Comparison of ENCODE assay signal across 12 cellular contexts in the genomic region with DNA sequence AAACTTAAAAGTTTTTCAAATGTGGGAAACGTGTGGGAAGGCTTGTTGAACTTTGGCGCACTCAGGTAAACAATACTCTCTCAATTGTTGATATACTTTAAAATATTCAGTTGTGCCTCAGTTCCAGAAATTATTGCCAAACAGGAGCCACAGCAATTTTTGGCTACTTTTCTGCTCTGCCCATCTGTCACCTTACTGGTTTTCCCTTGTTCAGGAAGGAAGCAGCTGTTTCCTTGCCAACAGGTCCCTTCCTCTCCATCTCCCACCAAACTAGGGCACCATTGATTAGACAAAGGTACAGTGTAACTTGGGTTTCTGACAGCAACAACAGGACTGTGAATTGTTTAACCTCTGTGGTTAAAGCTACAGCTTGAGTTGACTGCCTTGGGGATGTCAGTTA.
DNase-seq lines count a peak whose midpoint lies in the region; ATAC-seq and TF ChIP-seq lines count a peak whose summit lies in the region.
"Had no signal": no experiment of that assay in that cellular context is flagged by ENCODE, and none has a peak within 500 bp of the region (broad histone marks: within the 10 kb centered on the region; RNA-seq: fewer than 3 reads in every experiment).

No MANE protein-coding gene starts in this region.

- TF ChIP-seq CTCF in SK-N-SH (IDR thresholded peaks at IDR 0.05) (no peak), neural progenitor cell (IDR thresholded peaks at IDR 0.05) (no peak), RWPE1 (conservative IDR thresholded peaks at IDR 0.05; ENCODE audit: low read depth) (no peak)

- H3K27me3 ChIP-seq in SK-N-SH (ENCODE audit: insufficient read depth) (no peaks in the 10 kb centered on the region), Karpas-422 (ENCODE audit: low read length) (no peaks in the 10 kb centered on the region), neural progenitor cell (no peaks in the 10 kb centered on the region)
- H3K27me3 ChIP-seq: body of pancreas, esophagus muscularis mucosa had no signal

- H3F3A ChIP-seq in SK-N-SH (replicated peaks; ENCODE audit: insufficient read depth) (no peaks in the 10 kb centered on the region), neural progenitor cell (ENCODE audit: low read depth) (peaks cover 4% of the 10 kb centered on the region)

- H3K36me3 Mint-ChIP-seq in neural progenitor cell, result peaks cover 1% of the 10 kb centered on the region

- 97% methylated on average over 2 of the region's 2 CpGs for WGBS in SK-N-SH (ENCODE audit: low lambda C conversion rate)

- H3K4me3 ChIP-seq in SK-N-SH (ENCODE audit: low read depth in 2 of 2, low read length in 1 of 2) (no peak overlapping the region), Karpas-422 (ENCODE audit: low read length) (no peak overlapping the region), neural progenitor cell (peak overlapping the region; percentile 67)
- H3K4me3 ChIP-seq: body of pancreas had no signal

- H3K36me3 ChIP-seq in SK-N-SH (replicated peaks in 1 of 2; ENCODE audit: control insufficient read depth in 1 of 2, insufficient read depth in 2 of 2, low read length in 1 of 2) (no peaks in the 10 kb centered on the region), Karpas-422 (ENCODE audit: insufficient read depth, low read length) (no peaks in the 10 kb centered on the region), neural progenitor cell (no peaks in the 10 kb centered on the region)

- no peak for TF ChIP-seq RAD21 in SK-N-SH (IDR thresholded peaks at IDR 0.05; ENCODE audit: low read length)

- H3K9me3 ChIP-seq in SK-N-SH (no peaks in the 10 kb centered on the region), Karpas-422 (ENCODE audit: low read length) (no peaks in the 10 kb centered on the region), neural progenitor cell (ENCODE audit: low read depth) (no peaks in the 10 kb centered on the region)
- H3K9me3 ChIP-seq: body of pancreas, esophagus muscularis mucosa had no signal

- CTCF ChIA-PET in SK-N-SH (lab: Yijun Ruan, JAX) (interaction anchor here (0.9 kb wide), 1 partner anchor 641 kb away, joined by 3 read pairs; no protein-coding TSS in a partner anchor), RWPE1 (lab: Yijun Ruan, JAX) (no interaction called here)

- no peak for ATAC-seq in SK-N-SH treated with all-trans-retinoic acid at 6 μM for 48 hours
- ATAC-seq: body of pancreas had no signal

- TF ChIP-seq EP300 in SK-N-SH (IDR thresholded peaks at IDR 0.05; ENCODE audit: borderline replicate concordance in 1 of 2, low read depth in 1 of 2, low read length in 1 of 2), result no peak

- H3K27me3 Mint-ChIP-seq in neural progenitor cell (ENCODE audit: insufficient read depth, low read depth), result no peaks in the 10 kb centered on the region
- H3K27me3 Mint-ChIP-seq: activated CD4-positive, alpha-beta memory T cell treated with anti-CD3 and anti-CD28 coated beads for 36 hours had no signal

- no peaks in the 10 kb centered on the region for H3K9me2 ChIP-seq in SK-N-SH
- no peaks in the 10 kb centered on the region for H3K9me2 ChIP-seq in Karpas-422 (replicated peaks; ENCODE audit: insufficient read depth, low read length)

- no peak overlapping the region for H3K4me3 Mint-ChIP-seq in neural progenitor cell
- H3K4me3 Mint-ChIP-seq: activated CD4-positive, alpha-beta memory T cell treated with anti-CD3 and anti-CD28 coated beads for 36 hours had no signal

- peaks cover 11% of the 10 kb centered on the region for H3K4me1 Mint-ChIP-seq in neural progenitor cell

- H3K79me2 ChIP-seq in SK-N-SH (ENCODE audit: insufficient read depth) (peaks cover 23% of the 10 kb centered on the region; the same call in 1 of the 2 replicates), Karpas-422 (ENCODE audit: low read length) (peaks cover 13% of the 10 kb centered on the region), neural progenitor cell (ENCODE audit: low read depth) (peaks cover 29% of the 10 kb centered on the region)

- POLR2A ChIA-PET in SK-N-SH (lab: Yijun Ruan, JAX) (no interaction called here), RWPE1 (lab: Yijun Ruan, JAX; ENCODE audit: low non-redundant PET) (no interaction called here)

- H3K4me2 ChIP-seq in SK-N-SH (0 out of 2 replicates have a peak overlapping the region, but pooled peaks have one; percentile 33), Karpas-422 (ENCODE audit: low read depth, low read length, poor library complexity, severe bottlenecking) (peak overlapping the region; percentile 36), neural progenitor cell (peak overlapping the region; percentile 95)

- no peak overlapping the region for H3K27ac Mint-ChIP-seq in neural progenitor cell
- H3K27ac Mint-ChIP-seq: activated CD4-positive, alpha-beta memory T cell treated with anti-CD3 and anti-CD28 coated beads for 36 hours had no signal

- H3K27ac ChIP-seq in SK-N-SH (ENCODE audit: low read depth in 2 of 2, low read length in 1 of 2), result no peak overlapping the region
- H3K27ac ChIP-seq in Karpas-422 (ENCODE audit: low read length), result no peak overlapping the region
- no peak overlapping the region for H3K27ac ChIP-seq in neural progenitor cell
- no peak overlapping the region for H3K27ac ChIP-seq in RWPE1
- H3K27ac ChIP-seq: body of pancreas, esophagus muscularis mucosa had no signal

- DNase-seq in SK-N-SH, result no peak
- no peak for DNase-seq in Karpas-422
- peak; percentile 11 for DNase-seq in dermis blood vessel endothelial cell
- DNase-seq in neural progenitor cell (ENCODE audit: low spot score), result no peak
- DNase-seq in RWPE1 (ENCODE audit: low spot score), result no peak
- no peak for DNase-seq in stimulated activated CD4-positive, alpha-beta T cell treated with anti-CD3 and anti-CD28 coated beads, Interleukin-4, amount 100 ng/mL, for 24 hours
- DNase-seq in LoVo (ENCODE audit: low spot score), result no peak
- DNase-seq: activated CD4-positive, alpha-beta memory T cell treated with anti-CD3 and anti-CD28 coated beads for 36 hours; body of pancreas; NCI-H524 treated with DMSO at 0.1 percent for 48 hours had no signal

- H2AFZ ChIP-seq in SK-N-SH (ENCODE audit: low read depth), result no peak overlapping the region
- H2AFZ ChIP-seq in Karpas-422 (ENCODE audit: low read length), result no peak overlapping the region
- H2AFZ ChIP-seq in neural progenitor cell (replicated peaks), result no peak overlapping the region

- H3K4me1 ChIP-seq in SK-N-SH (ENCODE audit: control insufficient read depth in 1 of 2, insufficient read depth in 2 of 2, low read depth in 1 of 2, low read length in 1 of 2) (peaks cover 4 to 17% of the 10 kb centered on the region in 2 experiments; a peak in 3 of 4 replicates), Karpas-422 (ENCODE audit: low read length) (peaks cover 26% of the 10 kb centered on the region), neural progenitor cell (peaks cover 26% of the 10 kb centered on the region)

- H4K20me1 ChIP-seq in SK-N-SH (ENCODE audit: insufficient read depth) (no peaks in the 10 kb centered on the region; the same call in 1 of the 2 replicates), Karpas-422 (ENCODE audit: insufficient read depth, low read depth, low read length) (peaks cover 30% of the 10 kb centered on the region), neural progenitor cell (ENCODE audit: low read depth) (peaks cover 30% of the 10 kb centered on the region)

- H3K9ac ChIP-seq in SK-N-SH (no peak overlapping the region), Karpas-422 (ENCODE audit: low read length) (no peak overlapping the region), neural progenitor cell (no peak overlapping the region)

- H3K9me3 Mint-ChIP-seq in neural progenitor cell, result no peaks in the 10 kb centered on the region
- H3K9me3 Mint-ChIP-seq: activated CD4-positive, alpha-beta memory T cell treated with anti-CD3 and anti-CD28 coated beads for 36 hours had no signal

TF ChIP-seq in SK-N-SH, 30 proteins besides CTCF, POLR2A, EP300 and RAD21 (continues in another document):
- TF ChIP-seq TAF1 (IDR thresholded peaks at IDR 0.05; ENCODE audit: borderline replicate concordance, low read depth, low read length) (no peak), CHD2 (IDR thresholded peaks at IDR 0.05; ENCODE audit: low read length, partially characterized antibody) (no peak), MEF2A (IDR thresholded peaks at IDR 0.05; ENCODE audit: borderline replicate concordance, low read depth) (no peak), POLR2AphosphoS5 (IDR thresholded peaks at IDR 0.05; ENCODE audit: low read depth, low read length) (no peak), GATA2 (CRISPR knock-in tag; IDR thresholded peaks at IDR 0.05) (no peak), GABPA (IDR thresholded peaks at IDR 0.05; ENCODE audit: low read depth) (no peak), NRF1 (IDR thresholded peaks at IDR 0.05; ENCODE audit: low read depth, low read length) (no peak)
- TF ChIP-seq, protein P1, sequence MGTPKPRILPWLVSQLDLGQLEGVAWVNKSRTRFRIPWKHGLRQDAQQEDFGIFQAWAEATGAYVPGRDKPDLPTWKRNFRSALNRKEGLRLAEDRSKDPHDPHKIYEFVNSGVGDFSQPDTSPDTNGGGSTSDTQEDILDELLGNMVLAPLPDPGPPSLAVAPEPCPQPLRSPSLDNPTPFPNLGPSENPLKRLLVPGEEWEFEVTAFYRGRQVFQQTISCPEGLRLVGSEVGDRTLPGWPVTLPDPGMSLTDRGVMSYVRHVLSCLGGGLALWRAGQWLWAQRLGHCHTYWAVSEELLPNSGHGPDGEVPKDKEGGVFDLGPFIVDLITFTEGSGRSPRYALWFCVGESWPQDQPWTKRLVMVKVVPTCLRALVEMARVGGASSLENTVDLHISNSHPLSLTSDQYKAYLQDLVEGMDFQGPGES (IDR thresholded peaks at IDR 0.05; ENCODE audit: low read depth, low read length), result no peak

TF ChIP-seq in SK-N-SH treated with all-trans-retinoic acid at 6 μM for 48 hours, 23 proteins besides CTCF, POLR2A, EP300 and RAD21:
- no peak for TF ChIP-seq ARNTL (CRISPR knock-in tag; IDR thresholded peaks at IDR 0.05; ENCODE audit: borderline replicate concordance, low read depth)

Comparison
In these comparisons a context has a peak if more than half of its experiments do, and no peak if none do; other contexts are left out.
1. H3K4me2 ChIP-seq: peak in every context shown above with its lines; median percentile 95 in neural progenitor cell; 36 in Karpas-422; 33 in SK-N-SH.